ENCODE assay signal across 2 cellular contexts in the genomic region with DNA sequence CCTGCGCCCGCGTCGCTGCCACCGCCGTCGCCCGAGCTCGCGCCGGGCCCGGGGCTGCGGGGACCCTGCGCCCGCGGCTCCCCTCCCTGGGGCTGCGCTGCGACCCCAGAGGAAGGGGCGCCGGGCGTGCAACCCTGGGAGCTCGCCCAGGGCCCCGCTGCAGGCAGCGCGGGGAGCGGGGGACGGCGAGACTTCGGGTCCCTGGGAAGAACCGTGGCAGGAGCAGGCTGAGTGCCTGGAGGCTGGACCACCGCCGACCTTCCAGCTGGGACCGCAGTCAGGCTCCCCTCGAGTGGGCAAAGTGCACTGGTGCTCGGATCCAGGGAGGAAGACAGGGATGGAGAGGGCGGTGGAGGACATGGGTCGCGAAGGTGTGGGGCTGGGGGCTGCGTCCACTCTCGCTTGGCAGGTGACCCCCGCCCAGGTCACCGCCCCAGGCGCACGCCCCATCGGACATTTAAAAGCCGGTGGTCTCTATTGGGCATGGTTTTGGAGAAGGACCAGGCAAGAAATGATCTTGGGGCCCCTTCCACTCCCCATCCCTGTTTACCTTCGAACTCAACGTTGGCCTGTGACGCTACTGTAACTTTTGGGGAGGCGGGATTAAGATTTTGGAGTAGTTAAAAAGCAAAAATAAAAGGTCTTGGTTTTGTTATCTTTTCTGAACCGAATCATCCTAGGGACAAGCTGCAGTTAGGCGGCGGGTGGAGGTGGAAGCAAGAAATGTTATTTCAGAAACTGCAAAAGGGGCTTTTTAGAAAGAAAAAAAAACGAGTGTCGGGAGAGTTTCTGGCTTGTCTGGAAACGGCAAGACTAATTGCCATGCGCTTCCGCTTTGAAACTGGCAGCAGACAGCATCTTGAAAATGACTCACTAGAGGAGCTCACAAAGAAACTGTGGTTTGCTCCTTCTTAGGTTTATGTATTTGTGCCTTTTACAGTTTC.
A peak's percentile ranks its signal among the peaks of the same experiment; 100 is the strongest.
TF ChIP-seq lines count a peak whose summit lies in the region.

No MANE protein-coding gene starts in this region.

TF ChIP-seq in HEK293, 187 proteins besides CTCF, POLR2A, EP300 and RAD21 (continued from another document):
- TF ChIP-seq, protein P1, sequence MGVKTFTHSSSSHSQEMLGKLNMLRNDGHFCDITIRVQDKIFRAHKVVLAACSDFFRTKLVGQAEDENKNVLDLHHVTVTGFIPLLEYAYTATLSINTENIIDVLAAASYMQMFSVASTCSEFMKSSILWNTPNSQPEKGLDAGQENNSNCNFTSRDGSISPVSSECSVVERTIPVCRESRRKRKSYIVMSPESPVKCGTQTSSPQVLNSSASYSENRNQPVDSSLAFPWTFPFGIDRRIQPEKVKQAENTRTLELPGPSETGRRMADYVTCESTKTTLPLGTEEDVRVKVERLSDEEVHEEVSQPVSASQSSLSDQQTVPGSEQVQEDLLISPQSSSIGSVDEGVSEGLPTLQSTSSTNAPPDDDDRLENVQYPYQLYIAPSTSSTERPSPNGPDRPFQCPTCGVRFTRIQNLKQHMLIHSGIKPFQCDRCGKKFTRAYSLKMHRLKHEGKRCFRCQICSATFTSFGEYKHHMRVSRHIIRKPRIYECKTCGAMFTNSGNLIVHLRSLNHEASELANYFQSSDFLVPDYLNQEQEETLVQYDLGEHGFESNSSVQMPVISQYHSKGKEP (tag by site-specific recombination; IDR thresholded peaks at IDR 0.05) = 0 out of 2 replicates have a peak, but pooled peaks have one; percentile 31
- TF ChIP-seq ZNF121 (tag by site-specific recombination; IDR thresholded peaks at IDR 0.05) (no peak), ZBTB7A (tag by site-specific recombination; IDR thresholded peaks at IDR 0.05; ENCODE audit: low read depth) (peak; percentile 90; the same call in 1 of the 2 replicates), ZNF777 (tag by site-specific recombination; IDR thresholded peaks at IDR 0.05; ENCODE audit: borderline replicate concordance) (peak; percentile 80), KLF7 (tag by site-specific recombination; IDR thresholded peaks at IDR 0.05; ENCODE audit: borderline replicate concordance) (0 out of 2 replicates have a peak, but pooled peaks have one; percentile 36), SP7 (tag by site-specific recombination; IDR thresholded peaks at IDR 0.05) (0 out of 2 replicates have a peak, but pooled peaks have one; percentile 23)

TF ChIP-seq in HepG2, 621 proteins besides CTCF, POLR2A, EP300 and RAD21 (continued from another document and continues in another):
- TF ChIP-seq, protein P2, sequence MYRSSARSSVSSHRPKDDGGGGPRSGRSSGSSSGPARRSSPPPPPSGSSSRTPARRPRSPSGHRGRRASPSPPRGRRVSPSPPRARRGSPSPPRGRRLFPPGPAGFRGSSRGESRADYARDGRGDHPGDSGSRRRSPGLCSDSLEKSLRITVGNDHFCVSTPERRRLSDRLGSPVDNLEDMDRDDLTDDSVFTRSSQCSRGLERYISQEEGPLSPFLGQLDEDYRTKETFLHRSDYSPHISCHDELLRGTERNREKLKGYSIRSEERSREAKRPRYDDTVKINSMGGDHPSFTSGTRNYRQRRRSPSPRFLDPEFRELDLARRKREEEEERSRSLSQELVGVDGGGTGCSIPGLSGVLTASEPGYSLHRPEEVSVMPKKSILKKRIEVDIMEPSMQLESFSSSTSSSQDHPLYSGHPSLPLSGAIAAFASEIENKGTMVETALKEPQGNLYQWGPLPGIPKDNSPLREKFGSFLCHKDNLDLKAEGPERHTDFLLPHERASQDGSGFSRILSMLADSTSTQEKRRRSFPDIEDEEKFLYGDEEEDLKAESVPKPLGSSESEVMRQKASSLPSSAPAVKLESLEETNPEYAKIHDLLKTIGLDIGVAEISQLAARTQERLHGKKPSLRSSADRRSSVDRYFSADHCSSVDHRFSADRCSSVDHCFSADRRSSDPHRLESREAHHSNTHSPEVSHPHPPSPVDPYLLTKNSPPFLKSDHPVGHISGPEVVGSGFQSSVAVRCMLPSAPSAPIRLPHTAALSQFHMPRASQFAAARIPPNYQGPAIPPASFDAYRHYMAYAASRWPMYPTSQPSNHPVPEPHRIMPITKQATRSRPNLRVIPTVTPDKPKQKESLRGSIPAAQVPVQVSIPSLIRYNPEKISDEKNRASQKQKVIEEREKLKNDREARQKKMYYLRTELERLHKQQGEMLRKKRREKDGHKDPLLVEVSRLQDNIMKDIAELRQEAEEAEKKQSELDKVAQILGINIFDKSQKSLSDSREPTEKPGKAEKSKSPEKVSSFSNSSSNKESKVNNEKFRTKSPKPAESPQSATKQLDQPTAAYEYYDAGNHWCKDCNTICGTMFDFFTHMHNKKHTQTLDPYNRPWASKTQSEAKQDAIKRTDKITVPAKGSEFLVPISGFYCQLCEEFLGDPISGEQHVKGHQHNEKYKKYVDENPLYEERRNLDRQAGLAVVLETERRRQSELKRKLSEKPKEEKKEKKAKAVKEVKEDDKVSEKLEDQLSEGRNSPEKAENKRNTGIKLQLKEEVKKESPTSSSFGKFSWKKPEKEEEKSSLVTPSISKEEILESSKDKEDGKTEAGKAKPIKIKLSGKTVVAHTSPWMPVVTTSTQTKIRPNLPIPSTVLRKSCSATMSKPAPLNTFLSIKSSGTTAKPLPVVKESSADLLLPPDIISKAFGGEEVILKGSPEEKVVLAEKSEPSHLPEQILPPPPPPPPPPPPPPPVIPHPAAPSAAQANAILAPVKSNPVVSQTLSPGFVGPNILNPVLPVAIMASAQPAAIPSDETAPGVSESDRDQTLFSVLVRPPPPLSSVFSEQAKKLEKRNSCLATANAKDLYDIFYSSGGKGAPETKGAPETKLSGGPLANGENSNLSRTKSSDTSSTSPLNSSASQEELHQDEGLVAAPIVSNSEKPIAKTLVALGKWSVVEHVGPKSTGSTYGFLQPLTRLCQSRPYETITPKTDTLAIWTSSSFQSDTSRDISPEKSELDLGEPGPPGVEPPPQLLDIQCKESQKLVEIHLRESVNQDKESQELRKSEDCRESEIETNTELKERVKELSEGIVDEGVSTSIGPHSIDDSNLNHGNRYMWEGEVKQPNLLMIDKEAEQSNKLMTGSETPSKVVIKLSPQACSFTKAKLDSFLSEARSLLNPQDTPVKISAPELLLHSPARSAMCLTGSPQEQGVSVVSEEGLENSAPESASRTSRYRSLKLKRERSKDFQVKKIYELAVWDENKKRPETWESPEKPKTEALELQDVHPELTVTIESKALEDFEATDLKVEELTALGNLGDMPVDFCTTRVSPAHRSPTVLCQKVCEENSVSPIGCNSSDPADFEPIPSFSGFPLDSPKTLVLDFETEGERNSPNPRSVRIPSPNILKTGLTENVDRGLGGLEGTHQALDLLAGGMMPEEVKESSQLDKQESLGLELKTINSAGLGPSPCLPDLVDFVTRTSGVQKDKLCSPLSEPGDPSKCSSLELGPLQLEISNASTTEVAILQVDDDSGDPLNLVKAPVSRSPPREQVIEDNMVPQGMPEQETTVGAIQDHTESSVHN (CRISPR knock-in tag; IDR thresholded peaks at IDR 0.05) = no peak
- TF ChIP-seq, protein P3, sequence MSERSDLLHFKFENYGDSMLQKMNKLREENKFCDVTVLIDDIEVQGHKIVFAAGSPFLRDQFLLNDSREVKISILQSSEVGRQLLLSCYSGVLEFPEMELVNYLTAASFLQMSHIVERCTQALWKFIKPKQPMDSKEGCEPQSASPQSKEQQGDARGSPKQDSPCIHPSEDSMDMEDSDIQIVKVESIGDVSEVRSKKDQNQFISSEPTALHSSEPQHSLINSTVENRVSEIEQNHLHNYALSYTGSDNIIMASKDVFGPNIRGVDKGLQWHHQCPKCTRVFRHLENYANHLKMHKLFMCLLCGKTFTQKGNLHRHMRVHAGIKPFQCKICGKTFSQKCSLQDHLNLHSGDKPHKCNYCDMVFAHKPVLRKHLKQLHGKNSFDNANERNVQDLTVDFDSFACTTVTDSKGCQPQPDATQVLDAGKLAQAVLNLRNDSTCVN (CRISPR knock-in tag; IDR thresholded peaks at IDR 0.05; ENCODE audit: borderline replicate concordance) = no peak
- peak; percentile 33 for TF ChIP-seq ZFX (CRISPR knock-in tag; IDR thresholded peaks at IDR 0.05; ENCODE audit: low read depth)
- no peak for TF ChIP-seq ZNF30 (CRISPR knock-in tag; IDR thresholded peaks at IDR 0.05)
- TF ChIP-seq CBX5 (CRISPR knock-in tag; IDR thresholded peaks at IDR 0.05; ENCODE audit: borderline replicate concordance) = no peak
- TF ChIP-seq, protein P4, sequence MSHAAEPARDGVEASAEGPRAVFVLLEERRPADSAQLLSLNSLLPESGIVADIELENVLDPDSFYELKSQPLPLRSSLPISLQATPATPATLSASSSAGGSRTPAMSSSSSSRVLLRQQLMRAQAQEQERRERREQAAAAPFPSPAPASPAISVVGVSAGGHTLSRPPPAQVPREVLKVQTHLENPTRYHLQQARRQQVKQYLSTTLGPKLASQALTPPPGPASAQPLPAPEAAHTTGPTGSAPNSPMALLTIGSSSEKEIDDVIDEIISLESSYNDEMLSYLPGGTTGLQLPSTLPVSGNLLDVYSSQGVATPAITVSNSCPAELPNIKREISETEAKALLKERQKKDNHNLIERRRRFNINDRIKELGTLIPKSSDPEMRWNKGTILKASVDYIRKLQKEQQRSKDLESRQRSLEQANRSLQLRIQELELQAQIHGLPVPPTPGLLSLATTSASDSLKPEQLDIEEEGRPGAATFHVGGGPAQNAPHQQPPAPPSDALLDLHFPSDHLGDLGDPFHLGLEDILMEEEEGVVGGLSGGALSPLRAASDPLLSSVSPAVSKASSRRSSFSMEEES (CRISPR knock-in tag; IDR thresholded peaks at IDR 0.05) = no peak
- TF ChIP-seq CC2D1A (CRISPR knock-in tag; IDR thresholded peaks at IDR 0.05) = no peak
- TF ChIP-seq ZNF160 (CRISPR knock-in tag; IDR thresholded peaks at IDR 0.05) = no peak
- TF ChIP-seq CHD2 (IDR thresholded peaks at IDR 0.05; ENCODE audit: low read depth, low read length) = no peak
- no peak for TF ChIP-seq NR3C1 (CRISPR knock-in tag; IDR thresholded peaks at IDR 0.05)
- TF ChIP-seq, protein P5, sequence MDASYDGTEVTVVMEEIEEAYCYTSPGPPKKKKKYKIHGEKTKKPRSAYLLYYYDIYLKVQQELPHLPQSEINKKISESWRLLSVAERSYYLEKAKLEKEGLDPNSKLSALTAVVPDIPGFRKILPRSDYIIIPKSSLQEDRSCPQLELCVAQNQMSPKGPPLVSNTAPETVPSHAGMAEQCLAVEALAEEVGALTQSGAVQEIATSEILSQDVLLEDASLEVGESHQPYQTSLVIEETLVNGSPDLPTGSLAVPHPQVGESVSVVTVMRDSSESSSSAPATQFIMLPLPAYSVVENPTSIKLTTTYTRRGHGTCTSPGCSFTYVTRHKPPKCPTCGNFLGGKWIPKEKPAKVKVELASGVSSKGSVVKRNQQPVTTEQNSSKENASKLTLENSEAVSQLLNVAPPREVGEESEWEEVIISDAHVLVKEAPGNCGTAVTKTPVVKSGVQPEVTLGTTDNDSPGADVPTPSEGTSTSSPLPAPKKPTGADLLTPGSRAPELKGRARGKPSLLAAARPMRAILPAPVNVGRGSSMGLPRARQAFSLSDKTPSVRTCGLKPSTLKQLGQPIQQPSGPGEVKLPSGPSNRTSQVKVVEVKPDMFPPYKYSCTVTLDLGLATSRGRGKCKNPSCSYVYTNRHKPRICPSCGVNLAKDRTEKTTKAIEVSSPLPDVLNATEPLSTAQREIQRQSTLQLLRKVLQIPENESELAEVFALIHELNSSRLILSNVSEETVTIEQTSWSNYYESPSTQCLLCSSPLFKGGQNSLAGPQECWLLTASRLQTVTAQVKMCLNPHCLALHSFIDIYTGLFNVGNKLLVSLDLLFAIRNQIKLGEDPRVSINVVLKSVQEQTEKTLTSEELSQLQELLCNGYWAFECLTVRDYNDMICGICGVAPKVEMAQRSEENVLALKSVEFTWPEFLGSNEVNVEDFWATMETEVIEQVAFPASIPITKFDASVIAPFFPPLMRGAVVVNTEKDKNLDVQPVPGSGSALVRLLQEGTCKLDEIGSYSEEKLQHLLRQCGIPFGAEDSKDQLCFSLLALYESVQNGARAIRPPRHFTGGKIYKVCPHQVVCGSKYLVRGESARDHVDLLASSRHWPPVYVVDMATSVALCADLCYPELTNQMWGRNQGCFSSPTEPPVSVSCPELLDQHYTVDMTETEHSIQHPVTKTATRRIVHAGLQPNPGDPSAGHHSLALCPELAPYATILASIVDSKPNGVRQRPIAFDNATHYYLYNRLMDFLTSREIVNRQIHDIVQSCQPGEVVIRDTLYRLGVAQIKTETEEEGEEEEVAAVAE (CRISPR knock-in tag; IDR thresholded peaks at IDR 0.05; ENCODE audit: borderline replicate concordance) = no peak
- TF ChIP-seq FOSL1 (CRISPR knock-in tag; IDR thresholded peaks at IDR 0.05; ENCODE audit: borderline replicate concordance) = no peak
- TF ChIP-seq RBAK (CRISPR knock-in tag; IDR thresholded peaks at IDR 0.05) = no peak
- no peak for TF ChIP-seq MIER2 (CRISPR knock-in tag; IDR thresholded peaks at IDR 0.05)
- TF ChIP-seq MED1 (CRISPR knock-in tag; IDR thresholded peaks at IDR 0.05) = no peak
- TF ChIP-seq, protein P6, sequence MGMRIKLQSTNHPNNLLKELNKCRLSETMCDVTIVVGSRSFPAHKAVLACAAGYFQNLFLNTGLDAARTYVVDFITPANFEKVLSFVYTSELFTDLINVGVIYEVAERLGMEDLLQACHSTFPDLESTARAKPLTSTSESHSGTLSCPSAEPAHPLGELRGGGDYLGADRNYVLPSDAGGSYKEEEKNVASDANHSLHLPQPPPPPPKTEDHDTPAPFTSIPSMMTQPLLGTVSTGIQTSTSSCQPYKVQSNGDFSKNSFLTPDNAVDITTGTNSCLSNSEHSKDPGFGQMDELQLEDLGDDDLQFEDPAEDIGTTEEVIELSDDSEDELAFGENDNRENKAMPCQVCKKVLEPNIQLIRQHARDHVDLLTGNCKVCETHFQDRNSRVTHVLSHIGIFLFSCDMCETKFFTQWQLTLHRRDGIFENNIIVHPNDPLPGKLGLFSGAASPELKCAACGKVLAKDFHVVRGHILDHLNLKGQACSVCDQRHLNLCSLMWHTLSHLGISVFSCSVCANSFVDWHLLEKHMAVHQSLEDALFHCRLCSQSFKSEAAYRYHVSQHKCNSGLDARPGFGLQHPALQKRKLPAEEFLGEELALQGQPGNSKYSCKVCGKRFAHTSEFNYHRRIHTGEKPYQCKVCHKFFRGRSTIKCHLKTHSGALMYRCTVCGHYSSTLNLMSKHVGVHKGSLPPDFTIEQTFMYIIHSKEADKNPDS (CRISPR knock-in tag; IDR thresholded peaks at IDR 0.05) = no peak
- no peak for TF ChIP-seq KLF11 (CRISPR knock-in tag; IDR thresholded peaks at IDR 0.05)
- no peak for TF ChIP-seq FLYWCH1 (CRISPR knock-in tag; IDR thresholded peaks at IDR 0.05)
- no peak for TF ChIP-seq ZNF670 (CRISPR knock-in tag; IDR thresholded peaks at IDR 0.05; ENCODE audit: borderline replicate concordance)
- TF ChIP-seq, protein P7, sequence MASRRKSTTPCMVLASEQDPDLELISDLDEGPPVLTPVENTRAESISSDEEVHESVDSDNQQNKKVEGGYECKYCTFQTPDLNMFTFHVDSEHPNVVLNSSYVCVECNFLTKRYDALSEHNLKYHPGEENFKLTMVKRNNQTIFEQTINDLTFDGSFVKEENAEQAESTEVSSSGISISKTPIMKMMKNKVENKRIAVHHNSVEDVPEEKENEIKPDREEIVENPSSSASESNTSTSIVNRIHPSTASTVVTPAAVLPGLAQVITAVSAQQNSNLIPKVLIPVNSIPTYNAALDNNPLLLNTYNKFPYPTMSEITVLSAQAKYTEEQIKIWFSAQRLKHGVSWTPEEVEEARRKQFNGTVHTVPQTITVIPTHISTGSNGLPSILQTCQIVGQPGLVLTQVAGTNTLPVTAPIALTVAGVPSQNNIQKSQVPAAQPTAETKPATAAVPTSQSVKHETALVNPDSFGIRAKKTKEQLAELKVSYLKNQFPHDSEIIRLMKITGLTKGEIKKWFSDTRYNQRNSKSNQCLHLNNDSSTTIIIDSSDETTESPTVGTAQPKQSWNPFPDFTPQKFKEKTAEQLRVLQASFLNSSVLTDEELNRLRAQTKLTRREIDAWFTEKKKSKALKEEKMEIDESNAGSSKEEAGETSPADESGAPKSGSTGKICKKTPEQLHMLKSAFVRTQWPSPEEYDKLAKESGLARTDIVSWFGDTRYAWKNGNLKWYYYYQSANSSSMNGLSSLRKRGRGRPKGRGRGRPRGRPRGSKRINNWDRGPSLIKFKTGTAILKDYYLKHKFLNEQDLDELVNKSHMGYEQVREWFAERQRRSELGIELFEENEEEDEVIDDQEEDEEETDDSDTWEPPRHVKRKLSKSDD (CRISPR knock-in tag; IDR thresholded peaks at IDR 0.05; ENCODE audit: low read depth) = no peak
- TF ChIP-seq ZNF136 (CRISPR knock-in tag; IDR thresholded peaks at IDR 0.05; ENCODE audit: low read depth) = no peak
- TF ChIP-seq ZNF615 (CRISPR knock-in tag; IDR thresholded peaks at IDR 0.05; ENCODE audit: borderline replicate concordance) = no peak
- TF ChIP-seq STAG1 (CRISPR knock-in tag; IDR thresholded peaks at IDR 0.05) = no peak
- TF ChIP-seq SRY (CRISPR knock-in tag; IDR thresholded peaks at IDR 0.05) = no peak
